ENCODE assay signal across 20 cellular contexts in the genomic region with DNA sequence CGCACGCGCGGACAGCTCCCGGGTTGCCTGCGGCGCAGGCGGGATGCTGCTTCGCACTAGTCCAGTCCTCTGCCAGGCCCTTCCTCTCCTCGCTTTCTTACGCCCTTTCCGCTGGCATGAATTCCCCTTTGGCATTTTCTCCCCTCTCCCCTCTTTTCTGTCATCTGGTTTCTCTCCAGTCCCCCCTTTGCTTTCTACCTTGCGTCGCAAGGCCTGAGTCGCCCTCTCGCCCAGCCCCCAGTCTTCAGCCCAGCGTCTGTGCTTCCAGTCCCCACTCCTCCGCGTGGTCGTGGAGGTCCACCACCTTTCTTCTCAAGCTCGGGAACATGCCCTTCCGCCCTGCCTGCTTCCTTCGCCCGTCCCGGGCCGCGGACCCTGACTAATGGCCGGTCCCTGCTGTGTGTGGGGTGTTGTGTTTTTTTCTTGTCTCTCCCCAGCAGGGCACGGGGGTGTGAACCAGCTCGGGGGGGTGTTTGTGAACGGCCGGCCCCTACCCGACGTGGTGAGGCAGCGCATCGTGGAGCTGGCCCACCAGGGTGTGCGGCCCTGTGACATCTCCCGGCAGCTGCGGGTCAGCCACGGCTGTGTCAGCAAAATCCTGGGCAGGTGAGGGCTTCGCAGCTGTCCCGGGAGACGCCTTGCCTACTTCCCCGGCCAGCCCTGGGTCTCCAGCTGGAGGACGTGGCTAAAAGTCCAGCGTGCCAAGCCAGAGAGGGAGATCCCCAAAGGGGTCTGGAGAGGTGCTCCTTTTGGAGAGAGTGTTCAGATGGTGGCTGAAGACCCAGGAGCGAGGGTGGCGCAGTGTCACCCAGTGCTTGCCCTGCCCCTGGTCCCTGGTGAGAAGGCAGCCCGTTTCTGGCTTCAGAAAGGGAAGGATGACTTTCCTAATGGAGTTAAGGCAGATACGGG. TPM values are rescaled to one million over a fixed set of nuclear protein-coding genes. Genes with fewer than 3 reads are reported as not detected.
DNase-seq lines count a peak whose midpoint lies in the region; ATAC-seq, FAIRE-seq and TF ChIP-seq lines count a peak whose summit lies in the region.
"Had no signal": no experiment of that assay in that cellular context is flagged by ENCODE, and none has a peak within 500 bp of the region (broad histone marks: within the 10 kb centered on the region; RNA-seq: fewer than 3 reads in every experiment).

No MANE protein-coding gene starts in this region.

- H3K27me3 Mint-ChIP-seq in T-helper 2 cell treated with Interferon-gamma antibody and Interleukin-4, amounts not matched to agents 5 μg/mL and 100 μg/mL, for 36 hours (ENCODE audit: low read depth), result peaks cover 86% of the 10 kb centered on the region
- H3K27me3 Mint-ChIP-seq in WTC11 (ENCODE audit: low read depth), result peaks cover 96% of the 10 kb centered on the region

- peaks cover 13 to 21% of the 10 kb centered on the region in 2 donors for H3K4me1 ChIP-seq in kidney (ENCODE audit: control insufficient read depth in 1 of 2, insufficient read depth in 1 of 2, low read depth in 1 of 2, low read length in 2 of 2)

- DNase-seq in T-helper 2 cell treated with Interferon-gamma antibody and Interleukin-4, amounts not matched to agents 5 μg/mL and 100 μg/mL, for 36 hours (ENCODE audit: low spot score), result no peak
- DNase-seq in T-helper 2 cell, result no peak
- DNase-seq in WTC11 (ENCODE audit: low spot score), result no peak
- no peak for DNase-seq in kidney
- DNase-seq in stimulated activated effector memory CD8-positive, alpha-beta T cell treated with anti-CD3 and anti-CD28 coated beads, Interleukin-12 subunit alpha, Interleukin-12 subunit beta, amount 100 ng/mL, for 72 hours (ENCODE audit: low spot score in 2 of 2), result no peak
- DNase-seq in activated CD8-positive, alpha-beta memory T cell treated with anti-CD3 and anti-CD28 coated beads for 24 hours, result no peak
- DNase-seq: activated CD4-positive, alpha-beta T cell treated with anti-CD3 and anti-CD28 coated beads, Interleukin-2, amount 50 U/mL, for 1 hour; anterior cingulate cortex; DMS79; immature natural killer cell; mammary epithelial cell; MV-4-11; NCI-H1930; NCI-H446 treated with DMSO at 0.1 percent for 48 hours had no signal

- peaks cover 3% of the 10 kb centered on the region for H3K36me3 Mint-ChIP-seq in T-helper 2 cell treated with Interferon-gamma antibody and Interleukin-4, amounts not matched to agents 5 μg/mL and 100 μg/mL, for 36 hours (ENCODE audit: low read depth)
- H3K36me3 Mint-ChIP-seq in WTC11, result no peaks in the 10 kb centered on the region
- H3K36me3 Mint-ChIP-seq in stimulated activated effector memory CD8-positive, alpha-beta T cell treated with anti-CD3 and anti-CD28 coated beads, Interleukin-12 subunit alpha, Interleukin-12 subunit beta, amount 100 ng/mL, for 72 hours, result no peaks in the 10 kb centered on the region

- ATAC-seq in WTC11 (no peak), HG02973 (IDR thresholded peaks at IDR 0.05; ENCODE audit: unreplicated experiment) (no peak), HG03457 (IDR thresholded peaks at IDR 0.05; ENCODE audit: unreplicated experiment) (no peak)
- no peak for ATAC-seq in stimulated activated effector memory CD8-positive, alpha-beta T cell treated with anti-CD3 and anti-CD28 coated beads, Interleukin-12 subunit alpha, Interleukin-12 subunit beta, amount 100 ng/mL, for 72 hours
- ATAC-seq: Right ventricle myocardium inferior had no signal

- H3K4me1 Mint-ChIP-seq in T-helper 2 cell treated with Interferon-gamma antibody and Interleukin-4, amounts not matched to agents 5 μg/mL and 100 μg/mL, for 36 hours (ENCODE audit: low read depth), result peaks cover 3% of the 10 kb centered on the region
- peaks cover 26% of the 10 kb centered on the region for H3K4me1 Mint-ChIP-seq in WTC11
- peaks cover 29% of the 10 kb centered on the region for H3K4me1 Mint-ChIP-seq in stimulated activated effector memory CD8-positive, alpha-beta T cell treated with anti-CD3 and anti-CD28 coated beads, Interleukin-12 subunit alpha, Interleukin-12 subunit beta, amount 100 ng/mL, for 72 hours

- intact Hi-C loops in kidney (cut with DNase I), result no loop called here

- FAIRE-seq in kidney (lab: Jason Lieb, UNC), result no peak
- FAIRE-seq: frontal cortex had no signal

- H3K27ac ChIP-seq in kidney (ENCODE audit: low read depth in 2 of 2, low read length in 2 of 2), result peak overlapping the region; percentile 48 to 53

- H3K9ac ChIP-seq in kidney (ENCODE audit: low read length in 2 of 2), result peak overlapping the region; percentile 64 to 78

- peaks cover 0 to 12% of the 10 kb centered on the region in 2 donors for H3K36me3 ChIP-seq in kidney (ENCODE audit: control insufficient read depth in 1 of 2, insufficient read depth in 2 of 2, low read length in 2 of 2)

- CTCF ChIA-PET in WTC11 (lab: Charles Lee), result interaction anchor here (0.7 to 2.8 kb wide), 8 partner anchors 9 to 393 kb away, joined by 3 to 21 read pairs (median 4); no protein-coding TSS in a partner anchor

- peak overlapping the region; percentile 55 for H3K27ac Mint-ChIP-seq in T-helper 2 cell treated with Interferon-gamma antibody and Interleukin-4, amounts not matched to agents 5 μg/mL and 100 μg/mL, for 36 hours
- no peak overlapping the region for H3K27ac Mint-ChIP-seq in WTC11
- H3K27ac Mint-ChIP-seq in stimulated activated effector memory CD8-positive, alpha-beta T cell treated with anti-CD3 and anti-CD28 coated beads, Interleukin-12 subunit alpha, Interleukin-12 subunit beta, amount 100 ng/mL, for 72 hours, result no peak overlapping the region
- H3K27ac Mint-ChIP-seq: immature natural killer cell had no signal

- POLR2A ChIA-PET in WTC11 (lab: Charles Lee), result interaction anchor here (0.6 kb wide), 1 partner anchor 10 kb away, joined by 9 read pairs; no protein-coding TSS in a partner anchor

- H3K9me3 Mint-ChIP-seq in T-helper 2 cell treated with Interferon-gamma antibody and Interleukin-4, amounts not matched to agents 5 μg/mL and 100 μg/mL, for 36 hours, result no peaks in the 10 kb centered on the region
- no peaks in the 10 kb centered on the region for H3K9me3 Mint-ChIP-seq in WTC11
- no peaks in the 10 kb centered on the region for H3K9me3 Mint-ChIP-seq in stimulated activated effector memory CD8-positive, alpha-beta T cell treated with anti-CD3 and anti-CD28 coated beads, Interleukin-12 subunit alpha, Interleukin-12 subunit beta, amount 100 ng/mL, for 72 hours

- no peak overlapping the region for H3K4me3 Mint-ChIP-seq in T-helper 2 cell treated with Interferon-gamma antibody and Interleukin-4, amounts not matched to agents 5 μg/mL and 100 μg/mL, for 36 hours
- peak overlapping the region; percentile 34 for H3K4me3 Mint-ChIP-seq in WTC11
- peak overlapping the region; percentile 16 for H3K4me3 Mint-ChIP-seq in stimulated activated effector memory CD8-positive, alpha-beta T cell treated with anti-CD3 and anti-CD28 coated beads, Interleukin-12 subunit alpha, Interleukin-12 subunit beta, amount 100 ng/mL, for 72 hours
- H3K4me3 Mint-ChIP-seq: immature natural killer cell had no signal

- H3K9me3 ChIP-seq in kidney (ENCODE audit: control insufficient read depth in 1 of 2, low read length in 2 of 2), result no peaks in the 10 kb centered on the region

- peak overlapping the region; percentile 64 to 78 for H3K4me3 ChIP-seq in kidney (ENCODE audit: low read length in 2 of 2)

- no peak for TF ChIP-seq CTCF in WTC11 (IDR thresholded peaks at IDR 0.05)
- no peak for TF ChIP-seq CTCF in kidney (IDR thresholded peaks at IDR 0.05; ENCODE audit: borderline replicate concordance, extremely low read depth, insufficient read depth)

TF ChIP-seq in WTC11, 78 proteins besides CTCF, POLR2A, EP300 and RAD21:
- TF ChIP-seq, protein P1, sequence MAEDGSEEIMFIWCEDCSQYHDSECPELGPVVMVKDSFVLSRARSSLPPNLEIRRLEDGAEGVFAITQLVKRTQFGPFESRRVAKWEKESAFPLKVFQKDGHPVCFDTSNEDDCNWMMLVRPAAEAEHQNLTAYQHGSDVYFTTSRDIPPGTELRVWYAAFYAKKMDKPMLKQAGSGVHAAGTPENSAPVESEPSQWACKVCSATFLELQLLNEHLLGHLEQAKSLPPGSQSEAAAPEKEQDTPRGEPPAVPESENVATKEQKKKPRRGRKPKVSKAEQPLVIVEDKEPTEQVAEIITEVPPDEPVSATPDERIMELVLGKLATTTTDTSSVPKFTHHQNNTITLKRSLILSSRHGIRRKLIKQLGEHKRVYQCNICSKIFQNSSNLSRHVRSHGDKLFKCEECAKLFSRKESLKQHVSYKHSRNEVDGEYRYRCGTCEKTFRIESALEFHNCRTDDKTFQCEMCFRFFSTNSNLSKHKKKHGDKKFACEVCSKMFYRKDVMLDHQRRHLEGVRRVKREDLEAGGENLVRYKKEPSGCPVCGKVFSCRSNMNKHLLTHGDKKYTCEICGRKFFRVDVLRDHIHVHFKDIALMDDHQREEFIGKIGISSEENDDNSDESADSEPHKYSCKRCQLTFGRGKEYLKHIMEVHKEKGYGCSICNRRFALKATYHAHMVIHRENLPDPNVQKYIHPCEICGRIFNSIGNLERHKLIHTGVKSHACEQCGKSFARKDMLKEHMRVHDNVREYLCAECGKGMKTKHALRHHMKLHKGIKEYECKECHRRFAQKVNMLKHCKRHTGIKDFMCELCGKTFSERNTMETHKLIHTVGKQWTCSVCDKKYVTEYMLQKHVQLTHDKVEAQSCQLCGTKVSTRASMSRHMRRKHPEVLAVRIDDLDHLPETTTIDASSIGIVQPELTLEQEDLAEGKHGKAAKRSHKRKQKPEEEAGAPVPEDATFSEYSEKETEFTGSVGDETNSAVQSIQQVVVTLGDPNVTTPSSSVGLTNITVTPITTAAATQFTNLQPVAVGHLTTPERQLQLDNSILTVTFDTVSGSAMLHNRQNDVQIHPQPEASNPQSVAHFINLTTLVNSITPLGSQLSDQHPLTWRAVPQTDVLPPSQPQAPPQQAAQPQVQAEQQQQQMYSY (CRISPR knock-in tag; IDR thresholded peaks at IDR 0.05), result 0 out of 2 replicates have a peak, but pooled peaks have one; percentile 38
- TF ChIP-seq, protein P2, sequence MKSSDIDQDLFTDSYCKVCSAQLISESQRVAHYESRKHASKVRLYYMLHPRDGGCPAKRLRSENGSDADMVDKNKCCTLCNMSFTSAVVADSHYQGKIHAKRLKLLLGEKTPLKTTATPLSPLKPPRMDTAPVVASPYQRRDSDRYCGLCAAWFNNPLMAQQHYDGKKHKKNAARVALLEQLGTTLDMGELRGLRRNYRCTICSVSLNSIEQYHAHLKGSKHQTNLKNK (CRISPR knock-in tag; IDR thresholded peaks at IDR 0.05), result no peak

RNA-seq across cellular contexts. Expression of a gene that starts 4.2 kb away (rescaled TPM):
- total RNA-seq in WTC11 (2021) (0.09 to 0.21 TPM in 2 of 3 replicates, not detected in the other), kidney (102 TPM)
- polyA plus RNA-seq in kidney (ENCODE audit: insufficient read depth, low read depth, low replicate concordance), result 28.3 TPM
- total RNA-seq: A172, frontal cortex, mammary epithelial cell, Right ventricle myocardium inferior, skeletal muscle tissue had no signal
- polyA plus RNA-seq: immature natural killer cell, mammary epithelial cell had no signal

Comparison
In these comparisons a context has a peak if more than half of its experiments do, and no peak if none do; other contexts are left out.
1. RNA of a gene that starts 4.2 kb away (total RNA-seq): 102 TPM in kidney (single experiment); 0.09 to 0.21 TPM in WTC11; every median in the first group is over 10 times any median in the second.